Comparison of ENCODE assay signal across 10 cellular contexts in the genomic region with DNA sequence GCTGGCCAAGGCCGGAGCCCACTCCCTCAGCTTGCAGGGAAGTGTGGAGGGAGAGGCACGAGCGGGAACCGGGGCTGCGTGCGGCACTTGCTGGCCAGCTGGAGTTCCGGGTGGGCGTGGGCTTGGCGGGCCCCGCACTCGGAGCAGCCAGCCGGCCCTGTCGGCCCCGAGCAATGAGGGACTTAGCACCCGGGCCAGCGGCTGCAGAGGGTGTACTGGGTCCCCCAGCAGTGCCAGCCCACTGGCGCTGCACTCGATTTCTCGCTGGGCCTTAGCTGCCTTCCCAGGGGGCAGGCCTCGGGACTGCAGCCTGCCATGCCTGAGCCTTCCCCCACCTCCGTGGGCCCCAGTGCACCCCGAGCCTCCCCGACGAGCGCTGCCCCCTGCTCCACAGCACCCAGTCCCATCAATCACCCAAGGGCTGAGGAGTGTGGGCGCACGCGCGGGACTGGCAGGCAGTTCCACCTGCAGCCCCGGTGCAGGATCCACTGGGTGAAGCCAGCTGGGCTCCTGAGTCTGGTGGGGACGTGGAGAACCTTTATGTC. TPM values are rescaled to one million over a fixed set of nuclear protein-coding genes. Genes with fewer than 3 reads are reported as not detected.
"Had no signal": no experiment of that assay in that cellular context is flagged by ENCODE, and none has a peak within 500 bp of the region (broad histone marks: within the 10 kb centered on the region; RNA-seq: fewer than 3 reads in every experiment).

No MANE protein-coding gene starts in this region.

RNA-seq across cellular contexts. Expression of gene PLAAT2, which starts 13.0 kb away (rescaled TPM):
- total RNA-seq: activated CD4-positive, alpha-beta T cell treated with anti-CD3 and anti-CD28 coated beads, Interleukin-2, amount 10 ng/mL, durations not matched to agents 24 days and 14 days; activated T-cell treated with anti-CD3 and anti-CD28 coated beads, Interleukin-2, amount 50 U/mL, for 4 hours; activated T-helper 1 cell treated with anti-CD3 and anti-CD28 coated beads, Interleukin-12 subunit alpha, Interleukin-12 subunit beta, Interleukin-2, Interleukin-4 antibody, amounts not matched to agents 30 ng/mL and 10 ng/mL and 1 ng/mL, durations not matched to agents 14 hours and 24 hours and 36 hours; ascending aorta; cardiac muscle cell; K562 had no signal

RNA-seq across cellular contexts. Expression of gene PLAAT4, which starts 13.6 kb away (rescaled TPM):
- total RNA-seq: cardiac muscle cell had no signal

RNA-seq across cellular contexts. Expression of gene LGALS12, which starts 44.3 kb away (rescaled TPM):
- total RNA-seq: activated CD4-positive, alpha-beta T cell treated with anti-CD3 and anti-CD28 coated beads, Interleukin-2, amount 10 ng/mL, durations not matched to agents 24 days and 14 days; activated CD8-positive, alpha-beta T cell treated with anti-CD3 and anti-CD28 coated beads for 36 hours; activated naive CD8-positive, alpha-beta T cell treated with anti-CD3 and anti-CD28 coated beads for 36 hours; activated T-cell treated with anti-CD3 and anti-CD28 coated beads, Interleukin-2, amount 50 U/mL, for 4 hours; activated T-helper 1 cell treated with anti-CD3 and anti-CD28 coated beads, Interleukin-12 subunit alpha, Interleukin-12 subunit beta, Interleukin-2, Interleukin-4 antibody, amounts not matched to agents 30 ng/mL and 10 ng/mL and 1 ng/mL, durations not matched to agents 14 hours and 24 hours and 36 hours; ascending aorta; cardiac muscle cell; M059J had no signal

RNA-seq across cellular contexts. Expression of gene PLAAT5, which starts 59.3 kb away (rescaled TPM):
- total RNA-seq: activated CD4-positive, alpha-beta T cell treated with anti-CD3 and anti-CD28 coated beads, Interleukin-2, amount 10 ng/mL, durations not matched to agents 24 days and 14 days; activated T-helper 1 cell treated with anti-CD3 and anti-CD28 coated beads, Interleukin-12 subunit alpha, Interleukin-12 subunit beta, Interleukin-2, Interleukin-4 antibody, amounts not matched to agents 30 ng/mL and 10 ng/mL and 1 ng/mL, durations not matched to agents 14 hours and 24 hours and 36 hours; K562; M059J; PC-3 had no signal
